Comparison of ENCODE assay signal across 16 cellular contexts in genomic region chr10:89235073-89235798, GRCh38. TPM values are rescaled to one million over a fixed set of nuclear protein-coding genes. Genes with fewer than 3 reads are reported as not detected.
DNase-seq lines count a peak whose midpoint lies in the region; ATAC-seq, FAIRE-seq and TF ChIP-seq lines count a peak whose summit lies in the region.
"Had no signal": no experiment of that assay in that cellular context is flagged by ENCODE, and none has a peak within 500 bp of the region (broad histone marks: within the 10 kb centered on the region; RNA-seq: fewer than 3 reads in every experiment).

No MANE protein-coding gene starts in this region.

- FAIRE-seq in GM19239 (lab: Jason Lieb, UNC) = no peak
- FAIRE-seq: colon had no signal

- H3K27me3 Mint-ChIP-seq in Caco-2 (ENCODE audit: insufficient read depth, unreplicated experiment) = no peaks in the 10 kb centered on the region

- no peak for ATAC-seq in HG02973 (IDR thresholded peaks at IDR 0.05; ENCODE audit: unreplicated experiment)
- ATAC-seq: natural killer cell had no signal

- TF ChIP-seq CTCF in foreskin fibroblast (IDR thresholded peaks at IDR 0.05; ENCODE audit: low read depth, low read length) = no peak
- no peak for TF ChIP-seq CTCF in transverse colon (IDR thresholded peaks at IDR 0.05)
- no peak for TF ChIP-seq CTCF in Caco-2 (IDR thresholded peaks at IDR 0.05; ENCODE audit: insufficient read depth in 1 of 2, low read depth in 1 of 2, low read length in 1 of 2, severe bottlenecking in 1 of 2, unreplicated experiment in 1 of 2)

- H3K36me3 Mint-ChIP-seq in Caco-2 (ENCODE audit: insufficient read depth, unreplicated experiment) = no peaks in the 10 kb centered on the region

- CTCF ChIA-PET in Caco-2 (lab: Charles Lee) = no interaction called here

- no peak for TF ChIP-seq POLR2A in transverse colon (IDR thresholded peaks at IDR 0.05)

- H3K9me3 ChIP-seq in transverse colon (no peaks in the 10 kb centered on the region), Caco-2 (no peaks in the 10 kb centered on the region)
- H3K9me3 ChIP-seq: thoracic aorta had no signal

- no peaks in the 10 kb centered on the region for H3K4me1 Mint-ChIP-seq in Caco-2 (ENCODE audit: low read depth, unreplicated experiment)
- H3K4me1 Mint-ChIP-seq: natural killer cell had no signal

- peak overlapping the region in 1 of 4 donors; percentile 10 for H3K27ac ChIP-seq in transverse colon
- H3K27ac ChIP-seq: hepatocyte, thoracic aorta had no signal

- no peaks in the 10 kb centered on the region for H3K4me1 ChIP-seq in transverse colon
- no peaks in the 10 kb centered on the region for H3K4me1 ChIP-seq in Caco-2

- 87% methylated on average over 12 of the region's 12 CpGs; no CpG with 5 or more reads in 1 of the 2 donors for WGBS in transverse colon (ENCODE audit: low coverage in 1 of 2), 2 donors

- no peak overlapping the region for H3K4me3 ChIP-seq in foreskin fibroblast (ENCODE audit: low read depth in 1 of 2, low read length in 2 of 2)
- H3K4me3 ChIP-seq in transverse colon = no peak overlapping the region
- no peak overlapping the region for H3K4me3 ChIP-seq in Caco-2 (ENCODE audit: low read depth, low read length)
- H3K4me3 ChIP-seq: hepatocyte, thoracic aorta had no signal

- peak; percentile 53 for DNase-seq in RPMI8226
- DNase-seq in foreskin fibroblast = peak; percentile 73 to 89
- DNase-seq in mucosa of gallbladder (ENCODE audit: low spot score) = peak; percentile 46
- DNase-seq in transverse colon = peak; percentile 46
- DNase-seq in 8988T = no peak
- DNase-seq in Caco-2 = no peak
- DNase-seq in GM19239 (ENCODE audit: insufficient read length, low spot score) = no peak
- DNase-seq: activated CD4-positive, CD25-positive, alpha-beta regulatory T cell; activated effector memory CD4-positive, alpha-beta T cell treated with Interleukin-2 at 50 U/mL for 16 hours; KG1; natural killer cell; stimulated activated CD4-positive, alpha-beta T cell treated with anti-CD3 and anti-CD28 coated beads, Interleukin-4, amount 100 ng/mL, for 24 hours had no signal

- no peaks in the 10 kb centered on the region for H3K36me3 ChIP-seq in transverse colon
- no peaks in the 10 kb centered on the region; the same call in 1 of the 2 replicates for H3K36me3 ChIP-seq in Caco-2 (ENCODE audit: control insufficient read depth, insufficient read depth, low read length)
- H3K36me3 ChIP-seq: thoracic aorta had no signal

- intact Hi-C loops in transverse colon (cut with DNase I; ENCODE audit: low total_unique reads) = no loop called here
- intact Hi-C loops in Caco-2 (cut with micrococcal nuclease; ENCODE audit: unreplicated experiment) = no loop called here

- BruUV-seq in Caco-2 (replicated peaks; lab: Mats Ljungman, UMichigan) = no TSS peak

- H3K27ac Mint-ChIP-seq in Caco-2 (ENCODE audit: unreplicated experiment) = no peak overlapping the region
- H3K27ac Mint-ChIP-seq: natural killer cell had no signal

- POLR2A ChIA-PET in Caco-2 (lab: Charles Lee) = no interaction called here

- in situ Hi-C loops in transverse colon (cut with MboI; ENCODE audit: low pct_ligation_motif_present in 1 of 4, low pct_unique_long_range_greater_than_20kb in 1 of 4, low sequenced_read_pairs in 3 of 4) = no loop called here

- H3K4me3 Mint-ChIP-seq in Caco-2 (ENCODE audit: unreplicated experiment) = no peak overlapping the region
- H3K4me3 Mint-ChIP-seq: natural killer cell had no signal

- no peak for TF ChIP-seq EP300 in transverse colon (IDR thresholded peaks at IDR 0.05; ENCODE audit: low read depth)

- no peaks in the 10 kb centered on the region for H3K9me3 Mint-ChIP-seq in Caco-2 (ENCODE audit: unreplicated experiment)
- H3K9me3 Mint-ChIP-seq: natural killer cell had no signal

- H3K27me3 ChIP-seq in transverse colon (no peaks in the 10 kb centered on the region), Caco-2 (replicated peaks; ENCODE audit: control insufficient read depth, insufficient read depth, low read length) (no peaks in the 10 kb centered on the region)
- H3K27me3 ChIP-seq: hepatocyte had no signal

RNA-seq across cellular contexts. Expression of gene LIPA, which starts 16.3 kb away (rescaled TPM):
- total RNA-seq in mucosa of gallbladder (62.0 TPM), transverse colon (10 to 100 TPM in 3 of 4 donors, 1 to 10 TPM in 1; 3.6 to 23.8 (median 12.1) TPM), Caco-2 (2022) (18.8 and 20.4 TPM in 2 replicates)

RNA-seq across cellular contexts. Expression of gene CH25H, which starts 28.1 kb away (rescaled TPM):
- total RNA-seq in mucosa of gallbladder (4.0 TPM), transverse colon (1 to 10 TPM in 2 of 4 donors, not detected in 2; 1.1 to 2.1 TPM), Caco-2 (2022) (not detected in 2 replicates)

Comparison
In these comparisons a context has a peak if more than half of its experiments do, and no peak if none do; other contexts are left out.
1. DNase-seq: peak in RPMI8226 (single experiment), foreskin fibroblast (2 of 2), mucosa of gallbladder (single experiment) and transverse colon (single experiment); none in 8988T (single experiment), Caco-2 (0 of 2) and GM19239 (single experiment).